In the genomic region with DNA sequence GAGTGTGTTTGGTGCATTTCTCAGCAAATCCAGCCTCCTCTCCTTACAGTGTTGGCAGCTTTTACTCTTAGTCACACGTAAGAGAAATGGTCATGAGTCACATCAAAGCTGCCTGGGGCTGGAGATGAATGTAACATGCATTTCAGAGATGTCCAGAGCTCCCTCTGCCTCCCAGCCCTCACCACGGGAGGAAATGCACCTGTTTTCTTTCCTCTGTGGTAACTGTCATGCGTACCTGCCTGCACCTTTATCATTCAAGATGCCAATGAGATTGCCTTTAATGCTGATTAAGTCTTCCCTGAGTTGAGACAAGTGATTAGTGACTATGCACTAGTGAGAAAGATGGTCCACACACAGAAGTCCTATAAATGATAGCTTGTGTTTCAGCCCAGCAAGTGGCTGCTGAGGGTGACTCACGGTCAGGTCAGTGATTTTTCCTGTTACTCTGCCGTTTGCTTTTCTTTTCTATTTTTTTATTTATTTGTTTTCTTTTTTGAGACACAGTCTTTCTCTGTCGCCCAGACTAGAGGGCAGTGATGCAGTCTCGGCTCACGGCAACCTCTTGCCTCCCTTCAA, we compare ENCODE assay signal across 10 cellular contexts.
DNase-seq lines count a peak whose midpoint lies in the region; FAIRE-seq and TF ChIP-seq lines count a peak whose summit lies in the region.
"Had no signal": no experiment of that assay in that cellular context is flagged by ENCODE, and none has a peak within 500 bp of the region (broad histone marks: within the 10 kb centered on the region; RNA-seq: fewer than 3 reads in every experiment).

No MANE protein-coding gene starts in this region.

- H3K4me1 ChIP-seq in HEK293 (ENCODE audit: control insufficient read depth, insufficient read depth, low read length) (no peaks in the 10 kb centered on the region), right atrium auricular region (no peaks in the 10 kb centered on the region), Peyer's patch (no peaks in the 10 kb centered on the region)
- H3K4me1 ChIP-seq: parathyroid adenoma had no signal

- peaks cover 27% of the 10 kb centered on the region for H3K4me1 Mint-ChIP-seq in activated T-helper 2 cell treated with anti-CD3 and anti-CD28 coated beads, Interferon-gamma antibody, Interleukin-2, Interleukin-4, amounts not matched to agents 10 μg/mL and 5 μg/mL and 100 μg/mL, durations not matched to agents 14 hours and 24 hours and 36 hours (ENCODE audit: low read depth)
- H3K4me1 Mint-ChIP-seq: activated B cell treated with CpG ODN at 0.5 μM for 24 hours had no signal

- H3K27me3 ChIP-seq in right atrium auricular region (no peaks in the 10 kb centered on the region), Peyer's patch (no peaks in the 10 kb centered on the region)

- H3K4me3 Mint-ChIP-seq in activated T-helper 2 cell treated with anti-CD3 and anti-CD28 coated beads, Interferon-gamma antibody, Interleukin-2, Interleukin-4, amounts not matched to agents 10 μg/mL and 5 μg/mL and 100 μg/mL, durations not matched to agents 14 hours and 24 hours and 36 hours (ENCODE audit: low read depth), result no peak overlapping the region
- H3K4me3 Mint-ChIP-seq: activated B cell treated with CpG ODN at 0.5 μM for 24 hours had no signal

- TF ChIP-seq CTCF in HEK293 (tag by site-specific recombination; IDR thresholded peaks at IDR 0.05), result no peak
- no peak for TF ChIP-seq CTCF in GM13977 (IDR thresholded peaks at IDR 0.05; ENCODE audit: extremely low read depth, insufficient read depth, missing control alignments)
- no peak for TF ChIP-seq CTCF in right atrium auricular region (IDR thresholded peaks at IDR 0.05)
- no peak for TF ChIP-seq CTCF in Peyer's patch (IDR thresholded peaks at IDR 0.05)

- peaks cover 2% of the 10 kb centered on the region for H3K27me3 Mint-ChIP-seq in activated T-helper 2 cell treated with anti-CD3 and anti-CD28 coated beads, Interferon-gamma antibody, Interleukin-2, Interleukin-4, amounts not matched to agents 10 μg/mL and 5 μg/mL and 100 μg/mL, durations not matched to agents 14 hours and 24 hours and 36 hours (ENCODE audit: low read depth)
- H3K27me3 Mint-ChIP-seq: activated B cell treated with CpG ODN at 0.5 μM for 24 hours had no signal

- H3K36me3 ChIP-seq in HEK293 (ENCODE audit: control insufficient read depth in 2 of 2, insufficient read depth in 1 of 2, low read length in 2 of 2) (no peaks in the 10 kb centered on the region), right atrium auricular region (no peaks in the 10 kb centered on the region), Peyer's patch (no peaks in the 10 kb centered on the region)

- no peaks in the 10 kb centered on the region for H3K9me3 ChIP-seq in HEK293 (ENCODE audit: control insufficient read depth, insufficient read depth, low read depth, low read length)
- H3K9me3 ChIP-seq in right atrium auricular region, result no peaks in the 10 kb centered on the region
- H3K9me3 ChIP-seq in Peyer's patch, result no peaks in the 10 kb centered on the region

- no peaks in the 10 kb centered on the region for H3K36me3 Mint-ChIP-seq in activated T-helper 2 cell treated with anti-CD3 and anti-CD28 coated beads, Interferon-gamma antibody, Interleukin-2, Interleukin-4, amounts not matched to agents 10 μg/mL and 5 μg/mL and 100 μg/mL, durations not matched to agents 14 hours and 24 hours and 36 hours (ENCODE audit: low read depth)

- no peak for TF ChIP-seq POLR2A in Peyer's patch (IDR thresholded peaks at IDR 0.05)

- no peak overlapping the region for H3K4me3 ChIP-seq in HEK293 (ENCODE audit: low read depth, low read length)
- H3K4me3 ChIP-seq in right atrium auricular region, result no peak overlapping the region
- no peak overlapping the region for H3K4me3 ChIP-seq in Peyer's patch

- H3K27ac Mint-ChIP-seq in activated T-helper 2 cell treated with anti-CD3 and anti-CD28 coated beads, Interferon-gamma antibody, Interleukin-2, Interleukin-4, amounts not matched to agents 10 μg/mL and 5 μg/mL and 100 μg/mL, durations not matched to agents 14 hours and 24 hours and 36 hours, result peak overlapping the region; percentile 3
- H3K27ac Mint-ChIP-seq: activated B cell treated with CpG ODN at 0.5 μM for 24 hours had no signal

- in situ Hi-C loops in GM13977 (cut with MboI; ENCODE audit: low pct_unique_long_range_greater_than_20kb, low sequenced_read_pairs, unreplicated experiment), result no loop called here

- POLR2A ChIA-PET in HEK293 (lab: Yijun Ruan, JAX), result no interaction called here

- no peaks in the 10 kb centered on the region for H3K9me3 Mint-ChIP-seq in activated T-helper 2 cell treated with anti-CD3 and anti-CD28 coated beads, Interferon-gamma antibody, Interleukin-2, Interleukin-4, amounts not matched to agents 10 μg/mL and 5 μg/mL and 100 μg/mL, durations not matched to agents 14 hours and 24 hours and 36 hours
- H3K9me3 Mint-ChIP-seq: activated B cell treated with CpG ODN at 0.5 μM for 24 hours had no signal

- CTCF ChIA-PET in HEK293 (lab: Yijun Ruan, JAX), result interaction anchor here (0.6 to 0.9 kb wide), 4 partner anchors 39 to 129 kb away, joined by 3 to 5 read pairs (median 4); no protein-coding TSS in a partner anchor

- peak; percentile 93 for FAIRE-seq in A204.1 (lab: Jason Lieb, UNC)

- no peak for DNase-seq in activated T-helper 2 cell treated with anti-CD3 and anti-CD28 coated beads, Interferon-gamma antibody, Interleukin-2, Interleukin-4, amounts not matched to agents 10 μg/mL and 5 μg/mL and 100 μg/mL, durations not matched to agents 14 hours and 24 hours and 36 hours (ENCODE audit: low spot score)
- DNase-seq in iris pigment epithelial cell (ENCODE audit: low read depth), result peak; percentile 88
- DNase-seq in NOMO-1 (lab: John Stamatoyannopoulos, UW; ENCODE audit: unreplicated experiment in 2 of 2), result no peak
- no peak for DNase-seq in GM13977 (ENCODE audit: low spot score)
- no peak for DNase-seq in right atrium auricular region (ENCODE audit: low spot score)
- no peak for DNase-seq in Peyer's patch
- DNase-seq: activated B cell treated with CpG ODN at 0.5 μM for 24 hours had no signal

- intact Hi-C loops in activated T-helper 2 cell treated with anti-CD3 and anti-CD28 coated beads, Interferon-gamma antibody, Interleukin-2, Interleukin-4, amounts not matched to agents 10 μg/mL and 5 μg/mL and 100 μg/mL, durations not matched to agents 14 hours and 24 hours and 36 hours (cut with micrococcal nuclease), result loop anchor here (2.0 kb wide), 1 partner anchor 22 kb away; no protein-coding TSS in a partner anchor

- H3K27ac ChIP-seq in HEK293 (ENCODE audit: extremely low read depth, low read depth, low read length) (no peak overlapping the region), right atrium auricular region (no peak overlapping the region), Peyer's patch (peak overlapping the region in 1 of 4 donors; percentile 56)
- H3K27ac ChIP-seq: parathyroid adenoma had no signal

TF ChIP-seq in HEK293, 187 proteins besides CTCF, POLR2A, EP300 and RAD21:
- TF ChIP-seq SCRT1 (tag by site-specific recombination; IDR thresholded peaks at IDR 0.05; ENCODE audit: borderline replicate concordance), result no peak
- TF ChIP-seq ZNF155 (tag by site-specific recombination; IDR thresholded peaks at IDR 0.05), result no peak
- no peak for TF ChIP-seq IKZF3 (tag by site-specific recombination; IDR thresholded peaks at IDR 0.05)
- TF ChIP-seq, protein P1, sequence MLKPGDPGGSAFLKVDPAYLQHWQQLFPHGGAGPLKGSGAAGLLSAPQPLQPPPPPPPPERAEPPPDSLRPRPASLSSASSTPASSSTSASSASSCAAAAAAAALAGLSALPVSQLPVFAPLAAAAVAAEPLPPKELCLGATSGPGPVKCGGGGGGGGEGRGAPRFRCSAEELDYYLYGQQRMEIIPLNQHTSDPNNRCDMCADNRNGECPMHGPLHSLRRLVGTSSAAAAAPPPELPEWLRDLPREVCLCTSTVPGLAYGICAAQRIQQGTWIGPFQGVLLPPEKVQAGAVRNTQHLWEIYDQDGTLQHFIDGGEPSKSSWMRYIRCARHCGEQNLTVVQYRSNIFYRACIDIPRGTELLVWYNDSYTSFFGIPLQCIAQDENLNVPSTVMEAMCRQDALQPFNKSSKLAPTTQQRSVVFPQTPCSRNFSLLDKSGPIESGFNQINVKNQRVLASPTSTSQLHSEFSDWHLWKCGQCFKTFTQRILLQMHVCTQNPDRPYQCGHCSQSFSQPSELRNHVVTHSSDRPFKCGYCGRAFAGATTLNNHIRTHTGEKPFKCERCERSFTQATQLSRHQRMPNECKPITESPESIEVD (tag by site-specific recombination; IDR thresholded peaks at IDR 0.05), result no peak
- no peak for TF ChIP-seq ZNF19 (tag by site-specific recombination; IDR thresholded peaks at IDR 0.05; ENCODE audit: low read depth)
- no peak for TF ChIP-seq ZNF239 (tag by site-specific recombination; IDR thresholded peaks at IDR 0.05)
- no peak for TF ChIP-seq TRIM28 (IDR thresholded peaks at IDR 0.05; ENCODE audit: borderline replicate concordance, low read length)
- no peak for TF ChIP-seq RBAK (tag by site-specific recombination; IDR thresholded peaks at IDR 0.05)
- TF ChIP-seq ZBTB17 (tag by site-specific recombination; IDR thresholded peaks at IDR 0.05), result 0 out of 2 replicates have a peak, but pooled peaks have one; percentile 16
- TF ChIP-seq FEZF1 (tag by site-specific recombination; IDR thresholded peaks at IDR 0.05), result 0 out of 2 replicates have a peak, but pooled peaks have one; percentile 15
